Comparison of ENCODE assay signal across 8 cellular contexts in genomic region chr17:32127156-32127897, GRCh38. TPM values are rescaled to one million over a fixed set of nuclear protein-coding genes. Genes with fewer than 3 reads are reported as not detected.
DNase-seq lines count a peak whose midpoint lies in the region; ATAC-seq, FAIRE-seq and TF ChIP-seq lines count a peak whose summit lies in the region.

No MANE protein-coding gene starts in this region.

- H3K4me2 ChIP-seq in keratinocyte (ENCODE audit: control insufficient read depth, extremely low read depth, insufficient read depth, low read depth, low read length), result peak overlapping the region; percentile 90

- H3K79me2 ChIP-seq in keratinocyte (ENCODE audit: control insufficient read depth, insufficient read depth, low read length), result no peaks in the 10 kb centered on the region

- H4K20me1 ChIP-seq in keratinocyte (ENCODE audit: control insufficient read depth, extremely low read depth, insufficient read depth, low read length), result no peaks in the 10 kb centered on the region

- no peaks in the 10 kb centered on the region for H3K36me3 ChIP-seq in keratinocyte (ENCODE audit: control insufficient read depth in 2 of 2, extremely low read depth in 1 of 2, insufficient read depth in 2 of 2, low read length in 2 of 2)

- peak overlapping the region; percentile 70 to 90 (median 86) for H3K4me3 ChIP-seq in keratinocyte (ENCODE audit: control insufficient read depth in 2 of 3, extremely low read depth in 1 of 3, insufficient read depth in 2 of 3, low read depth in 1 of 3, low read length in 3 of 3)

- peak; percentile 83 for ATAC-seq in HG03066 (IDR thresholded peaks at IDR 0.05; ENCODE audit: low read depth, unreplicated experiment)

- H3K9ac ChIP-seq in keratinocyte (ENCODE audit: control insufficient read depth, extremely low read depth, insufficient read depth, low read length), result peak overlapping the region; percentile 92

- peak; percentile 69 for FAIRE-seq in keratinocyte (lab: Jason Lieb, UNC)

- H3K27me3 ChIP-seq in keratinocyte (ENCODE audit: control insufficient read depth, extremely low read depth, insufficient read depth, low read length), result no peaks in the 10 kb centered on the region

- peak overlapping the region; percentile 88 for H2AFZ ChIP-seq in keratinocyte (ENCODE audit: control insufficient read depth, low read length)

- peaks cover 12% of the 10 kb centered on the region for H3K4me1 ChIP-seq in keratinocyte (ENCODE audit: control insufficient read depth, extremely low read depth, insufficient read depth, low read length)

- dilution Hi-C loops in keratinocyte (cut with MboI; ENCODE audit: extremely low pct_ligation_motif_present, low sequenced_read_pairs), result no loop called here

- H3K27ac ChIP-seq in keratinocyte (ENCODE audit: control insufficient read depth, insufficient read depth, low read length), result peak overlapping the region; percentile 86

- H3K9me3 ChIP-seq in keratinocyte (ENCODE audit: control insufficient read depth, low read depth, low read length), result no peaks in the 10 kb centered on the region

- H3K9me1 ChIP-seq in keratinocyte (ENCODE audit: control insufficient read depth, extremely low read depth, insufficient read depth, low read length), result no peaks in the 10 kb centered on the region

- DNase-seq in NCI-H1417 (lab: John Stamatoyannopoulos, UW) (peak; percentile 43 to 88 (median 87)), NCI-H1417 treated with DMSO at 0.1 percent for 48 hours (lab: John Stamatoyannopoulos, UW) (no peak), NCI-H226 (peak; percentile 76), keratinocyte (ENCODE audit: low read depth, low spot score) (peak; percentile 57)
- peak; percentile 59 for DNase-seq in activated CD4-positive, CD25-positive, alpha-beta regulatory T cell treated with anti-CD3 and anti-CD28 coated beads, Interleukin-2, amount 50 U/mL, for 16 hours (ENCODE audit: low read depth, low spot score)
- DNase-seq in central memory CD4-positive, alpha-beta T cell, result peak; percentile 81
- peak; percentile 68 to 77 (median 76) for DNase-seq in stimulated activated CD4-positive, alpha-beta T cell treated with anti-CD3 and anti-CD28 coated beads, Interleukin-12 subunit alpha, Interleukin-12 subunit beta, amount 100 ng/mL, for 48 hours (ENCODE audit: low read depth in 2 of 3, low spot score in 1 of 3)

- TF ChIP-seq CTCF in keratinocyte (optimal IDR thresholded peaks at IDR 0.05 in 1 of 3, IDR thresholded peaks at IDR 0.05 in 1 of 3, conservative IDR thresholded peaks at IDR 0.05 in 1 of 3; ENCODE audit: extremely low read depth in 1 of 3, insufficient read depth in 2 of 3, low read length in 3 of 3), result no peak

RNA-seq across cellular contexts. Expression of gene RHOT1, which starts 15.0 kb away (rescaled TPM):
- 19.6 to 50.4 TPM (median 34.5 TPM) in 3 replicates for polyA plus RNA-seq in keratinocyte
- polyA plus RNA-seq in keratinocyte (2011; ENCODE audit: low read depth), result 19.9 TPM
- 28.2 and 65.7 TPM in 2 replicates for polyA plus RNA-seq in keratinocyte (2011; cell fraction: cytosol; rRNA removed)
- 28.5 and 35.8 TPM in 2 replicates for polyA plus RNA-seq in keratinocyte (2011; cell fraction: nucleus; rRNA removed)
- polyA plus RNA-seq in keratinocyte (2012; ENCODE audit: low replicate concordance), result 12.2 and 22.5 TPM in 2 replicates
- 3.4 to 44.8 TPM (median 25.4 TPM) in 3 replicates for polyA minus RNA-seq in keratinocyte
- 28.6 TPM for polyA minus RNA-seq in keratinocyte (2011; cell fraction: cytosol; rRNA and poly(A)+ RNA removed)
- 16.5 and 34.3 TPM in 2 replicates for polyA minus RNA-seq in keratinocyte (2011; cell fraction: nucleus; rRNA and poly(A)+ RNA removed)
